Comparison of ENCODE assay signal across 8 cellular contexts in the genomic region with DNA sequence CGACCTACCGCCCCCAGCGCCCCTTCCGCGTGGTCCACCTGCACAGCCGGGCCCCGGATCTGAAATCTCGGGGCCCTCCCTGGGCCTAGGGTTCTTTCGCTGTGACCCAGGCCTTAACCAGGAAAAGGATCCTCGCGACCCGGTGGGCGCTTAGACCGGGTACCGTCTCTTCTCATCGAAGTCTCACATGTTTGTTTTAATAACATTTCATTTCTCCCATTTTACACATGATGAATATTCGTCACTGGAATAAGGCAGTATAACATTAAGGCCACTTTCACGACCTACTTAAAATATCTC. TPM values are rescaled to one million over a fixed set of nuclear protein-coding genes. Genes with fewer than 3 reads are reported as not detected.
DNase-seq lines count a peak whose midpoint lies in the region; ATAC-seq and TF ChIP-seq lines count a peak whose summit lies in the region.

No MANE protein-coding gene starts in this region.

- H3K36me3 Mint-ChIP-seq in activated CD8-positive, alpha-beta T cell treated with anti-CD3 and anti-CD28 coated beads for 36 hours (ENCODE audit: low read depth): peaks cover 29% of the 10 kb centered on the region

- peak overlapping the region; percentile 91 for H3K4me3 ChIP-seq in iPS-18c (ENCODE audit: insufficient read depth, low read depth, low read length)

- H3K4me1 Mint-ChIP-seq in activated CD8-positive, alpha-beta T cell treated with anti-CD3 and anti-CD28 coated beads for 36 hours (ENCODE audit: low read depth): peaks cover 21% of the 10 kb centered on the region

- POLR2A ChIA-PET in activated CD8-positive, alpha-beta T cell treated with anti-CD3 and anti-CD28 coated beads for 36 hours (lab: Charles Lee): interaction anchor here (5.5 to 12.0 kb wide), 2 partner anchors 12 to 28 kb away, joined by 72 to 200 read pairs; partner anchors contain the start of genes P4HTM and WDR6

- H3K9me3 ChIP-seq in iPS-18c (ENCODE audit: control insufficient read depth, insufficient read depth, low read length): no peaks in the 10 kb centered on the region

- DNase-seq in SIG-M5 treated with dmso at 0.1 percent for 504 hours (lab: John Stamatoyannopoulos, UW; ENCODE audit: unreplicated experiment) (peak; percentile 71), SIG-M5 (lab: John Stamatoyannopoulos, UW) (no peak), substantia nigra (lab: John Stamatoyannopoulos, UW) (no peak), NK-92 (lab: John Stamatoyannopoulos, UW; ENCODE audit: unreplicated experiment) (no peak), GM19238 (ENCODE audit: insufficient read length, low spot score) (no peak), NCI-H187 treated with DMSO at 0.1 percent for 48 hours (lab: John Stamatoyannopoulos, UW) (no peak)
- DNase-seq in activated CD8-positive, alpha-beta T cell treated with anti-CD3 and anti-CD28 coated beads for 36 hours: no peak

- peak overlapping the region; percentile 89 for H3K27ac Mint-ChIP-seq in activated CD8-positive, alpha-beta T cell treated with anti-CD3 and anti-CD28 coated beads for 36 hours

- CTCF ChIA-PET in activated CD8-positive, alpha-beta T cell treated with anti-CD3 and anti-CD28 coated beads for 36 hours (lab: Charles Lee): interaction anchor here (4.5 to 8.6 kb wide), 2 partner anchors 11 to 31 kb away, joined by 45 to 78 read pairs; partner anchors contain the start of genes P4HTM and WDR6

- no peaks in the 10 kb centered on the region for H3K27me3 Mint-ChIP-seq in activated CD8-positive, alpha-beta T cell treated with anti-CD3 and anti-CD28 coated beads for 36 hours

- no peaks in the 10 kb centered on the region for H3K9me3 Mint-ChIP-seq in activated CD8-positive, alpha-beta T cell treated with anti-CD3 and anti-CD28 coated beads for 36 hours

- intact Hi-C loops in activated CD8-positive, alpha-beta T cell treated with anti-CD3 and anti-CD28 coated beads for 36 hours (cut with micrococcal nuclease): no loop called here

- TF ChIP-seq CTCF in activated CD8-positive, alpha-beta T cell treated with anti-CD3 and anti-CD28 coated beads for 36 hours (IDR thresholded peaks at IDR 0.05): no peak

- H3K27ac ChIP-seq in substantia nigra (ENCODE audit: low read depth, low read length, poor library complexity, severe bottlenecking): peak overlapping the region; percentile 78

- no peak for ATAC-seq in activated CD8-positive, alpha-beta T cell treated with anti-CD3 and anti-CD28 coated beads for 36 hours

- H3K4me3 Mint-ChIP-seq in activated CD8-positive, alpha-beta T cell treated with anti-CD3 and anti-CD28 coated beads for 36 hours: peak overlapping the region; percentile 87

RNA-seq across cellular contexts. Expression of gene DALRD3, which starts 0.3 kb away (rescaled TPM):
- 10 to 100 TPM; 20.2 to 22.8 TPM for total RNA-seq in activated CD8-positive, alpha-beta T cell treated with anti-CD3 and anti-CD28 coated beads for 36 hours

RNA-seq across cellular contexts. Expression of gene NDUFAF3, which starts 3.3 kb away (rescaled TPM):
- 10 to 100 TPM; 90.7 to 95.5 TPM for total RNA-seq in activated CD8-positive, alpha-beta T cell treated with anti-CD3 and anti-CD28 coated beads for 36 hours

RNA-seq across cellular contexts. Expression of gene IMPDH2, which starts 10.5 kb away (rescaled TPM):
- total RNA-seq in activated CD8-positive, alpha-beta T cell treated with anti-CD3 and anti-CD28 coated beads for 36 hours: 100 to 1,000 TPM; 535 to 557 TPM

RNA-seq across cellular contexts. Expression of gene WDR6, which starts 11.5 kb away (rescaled TPM):
- total RNA-seq in activated CD8-positive, alpha-beta T cell treated with anti-CD3 and anti-CD28 coated beads for 36 hours: 100 to 1,000 TPM; 111 to 125 TPM

RNA-seq across cellular contexts. Expression of gene P4HTM, which starts 28.6 kb away (rescaled TPM):
- 10 to 100 TPM; 24.8 to 25.0 TPM for total RNA-seq in activated CD8-positive, alpha-beta T cell treated with anti-CD3 and anti-CD28 coated beads for 36 hours
